Comparison of ENCODE assay signal across 14 cellular contexts in the genomic region with DNA sequence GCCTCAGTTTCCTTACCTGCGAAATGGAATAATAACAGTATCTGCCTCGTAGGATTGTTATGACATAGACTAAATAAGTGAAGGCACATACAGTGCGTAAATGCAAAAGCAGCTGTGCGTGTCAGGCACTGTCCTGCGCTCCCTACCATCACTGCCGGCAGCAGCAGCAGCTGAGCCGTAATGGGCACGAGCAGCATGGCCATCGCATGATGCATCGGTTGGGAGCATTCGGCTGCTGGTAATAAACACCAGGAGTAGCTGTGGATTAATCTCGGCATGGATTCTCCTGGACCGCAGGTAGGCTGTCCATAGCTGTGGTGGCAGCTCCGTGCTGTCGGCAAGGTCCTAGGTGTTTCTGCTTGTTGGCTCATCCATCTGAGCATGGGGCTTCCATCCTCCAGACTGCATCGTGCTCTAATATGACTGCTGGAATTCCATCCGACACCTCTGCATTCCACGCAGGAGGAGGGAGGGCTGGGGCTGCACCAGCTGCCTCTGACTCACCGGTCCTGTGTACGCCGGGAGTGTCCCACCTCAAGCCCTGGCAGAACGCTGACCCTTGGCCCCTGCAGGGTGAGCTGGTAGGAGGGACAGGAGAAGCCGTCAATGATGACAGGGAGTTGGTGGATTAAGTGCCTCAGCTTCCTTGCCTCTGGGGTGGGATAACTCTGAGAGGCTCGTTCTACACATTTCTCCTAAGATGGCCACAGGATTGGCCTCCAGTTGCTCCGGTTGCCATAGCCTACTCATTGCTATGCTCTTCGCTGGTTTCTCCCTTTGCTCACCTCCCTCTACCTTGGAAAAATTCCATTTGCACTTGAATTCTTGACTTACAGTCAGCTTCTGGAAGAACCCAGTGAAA.
DNase-seq lines count a peak whose midpoint lies in the region; ATAC-seq, FAIRE-seq and TF ChIP-seq lines count a peak whose summit lies in the region.
"Had no signal": no experiment of that assay in that cellular context is flagged by ENCODE, and none has a peak within 500 bp of the region (broad histone marks: within the 10 kb centered on the region; RNA-seq: fewer than 3 reads in every experiment).

No MANE protein-coding gene starts in this region.

- H3K4me1 Mint-ChIP-seq in brain (peaks cover 46% of the 10 kb centered on the region), type B pancreatic cell (ENCODE audit: unreplicated experiment) (peaks cover 33% of the 10 kb centered on the region)
- H3K4me1 Mint-ChIP-seq: CD4-positive, alpha-beta memory T cell had no signal

- TF ChIP-seq EP300 in esophagus muscularis mucosa (IDR thresholded peaks at IDR 0.05): no peak

- FAIRE-seq in HTR-8/SVneo (lab: Jason Lieb, UNC): peak; percentile 100

- ATAC-seq in lower lobe of right lung: peak; percentile 59 to 60

- DNase-seq in HTR-8/SVneo (ENCODE audit: insufficient read length, low spot score): peak; percentile 91
- no peak for DNase-seq in lower lobe of right lung
- no peak for DNase-seq in type B pancreatic cell (ENCODE audit: extremely low spot score, unreplicated experiment)
- no peak for DNase-seq in NCI-H1417 treated with DMSO at 0.1 percent for 48 hours (lab: John Stamatoyannopoulos, UW)
- no peak for DNase-seq in esophagus muscularis mucosa (ENCODE audit: extremely low spot score)
- no peak for DNase-seq in Kasumi-1 (lab: John Stamatoyannopoulos, UW)
- DNase-seq: activated B cell treated with CpG ODN at 0.5 μM for 24 hours; adrenal gland; CD4-positive, alpha-beta memory T cell; NCI-H1436; NCI-H524 treated with DMSO at 0.1 percent for 48 hours; right lobe of liver had no signal

- peak overlapping the region in 3 of 5 experiments; percentile 24 to 94 (median 32) for H3K27ac Mint-ChIP-seq in brain
- H3K27ac Mint-ChIP-seq in type B pancreatic cell: peak overlapping the region; percentile 71
- H3K27ac Mint-ChIP-seq: activated B cell treated with CpG ODN at 0.5 μM for 24 hours; CD4-positive, alpha-beta memory T cell had no signal

- H3K27me3 Mint-ChIP-seq in brain (peaks cover 6% of the 10 kb centered on the region), type B pancreatic cell (peaks cover 4% of the 10 kb centered on the region)

- H3K4me3 Mint-ChIP-seq in brain: peak overlapping the region in 2 of 5 experiments; percentile 34 to 53
- peak overlapping the region; percentile 9 for H3K4me3 Mint-ChIP-seq in type B pancreatic cell
- H3K4me3 Mint-ChIP-seq: activated B cell treated with CpG ODN at 0.5 μM for 24 hours; CD4-positive, alpha-beta memory T cell had no signal

- H3K9me3 Mint-ChIP-seq in brain (peaks cover 0 to 3% (median 0%) of the 10 kb centered on the region in 5 experiments), type B pancreatic cell (no peaks in the 10 kb centered on the region)
- H3K9me3 Mint-ChIP-seq: activated B cell treated with CpG ODN at 0.5 μM for 24 hours; CD4-positive, alpha-beta memory T cell had no signal

- WGBS in esophagus muscularis mucosa: 89% methylated on average over 13 of the region's 26 CpGs

- H3K4me1 ChIP-seq in lower lobe of right lung (peaks cover 10% of the 10 kb centered on the region), esophagus muscularis mucosa (peaks cover 0 to 35% (median 14%) of the 10 kb centered on the region in 4 donors)
- H3K4me1 ChIP-seq: adrenal gland, right lobe of liver, SJSA1 had no signal

- TF ChIP-seq POLR2A in esophagus muscularis mucosa (IDR thresholded peaks at IDR 0.05; ENCODE audit: low read depth): no peak

- H3K27me3 ChIP-seq in lower lobe of right lung (ENCODE audit: low read depth) (no peaks in the 10 kb centered on the region), esophagus muscularis mucosa (no peaks in the 10 kb centered on the region)
- H3K27me3 ChIP-seq: adrenal gland, right lobe of liver had no signal

- H3K36me3 Mint-ChIP-seq in brain: no peaks in the 10 kb centered on the region
- H3K36me3 Mint-ChIP-seq in type B pancreatic cell: no peaks in the 10 kb centered on the region
- H3K36me3 Mint-ChIP-seq: CD4-positive, alpha-beta memory T cell had no signal

- H3K4me3 ChIP-seq in lower lobe of right lung (no peak overlapping the region), esophagus muscularis mucosa (no peak overlapping the region)
- H3K4me3 ChIP-seq: adrenal gland, right lobe of liver, SJSA1 had no signal

- no peak overlapping the region for H3K27ac ChIP-seq in lower lobe of right lung
- no peak overlapping the region for H3K27ac ChIP-seq in esophagus muscularis mucosa (replicated peaks in 1 of 4)
- H3K27ac ChIP-seq: adrenal gland, right lobe of liver, SJSA1 had no signal

- TF ChIP-seq CTCF in brain (conservative IDR thresholded peaks at IDR 0.05) (no peak), lower lobe of right lung (IDR thresholded peaks at IDR 0.05) (no peak), type B pancreatic cell (conservative IDR thresholded peaks at IDR 0.05) (no peak), esophagus muscularis mucosa (IDR thresholded peaks at IDR 0.05) (no peak)

- H3K9me3 ChIP-seq in lower lobe of right lung: no peaks in the 10 kb centered on the region
- H3K9me3 ChIP-seq in esophagus muscularis mucosa: no peaks in the 10 kb centered on the region
- H3K9me3 ChIP-seq: adrenal gland, right lobe of liver, SJSA1 had no signal

- intact Hi-C loops in lower lobe of right lung (cut with DNase I): no loop called here
- intact Hi-C loops in esophagus muscularis mucosa (cut with DNase I): no loop called here

- no peaks in the 10 kb centered on the region for H3K36me3 ChIP-seq in lower lobe of right lung
- H3K36me3 ChIP-seq in esophagus muscularis mucosa: no peaks in the 10 kb centered on the region
- H3K36me3 ChIP-seq: adrenal gland, right lobe of liver, SJSA1 had no signal
